In genomic region chr7:16546921-16547505, GRCh38 we compare ENCODE assay signal across 1 cellular context.
TF ChIP-seq lines count a peak whose summit lies in the region.

No MANE protein-coding gene starts in this region.

TF ChIP-seq in WTC11, 78 proteins besides CTCF, POLR2A, EP300 and RAD21 (continued from another document):
- TF ChIP-seq FOXP4 (CRISPR knock-in tag; IDR thresholded peaks at IDR 0.05): no peak
